1 cellular context compared by ENCODE assay signal in genomic region chr22:46967445-46968358, GRCh38.
TF ChIP-seq lines count a peak whose summit lies in the region.

No MANE protein-coding gene starts in this region.

TF ChIP-seq in GM23338, 12 proteins besides CTCF, POLR2A, EP300 and RAD21 (continued from another document):
- TF ChIP-seq, protein P1, sequence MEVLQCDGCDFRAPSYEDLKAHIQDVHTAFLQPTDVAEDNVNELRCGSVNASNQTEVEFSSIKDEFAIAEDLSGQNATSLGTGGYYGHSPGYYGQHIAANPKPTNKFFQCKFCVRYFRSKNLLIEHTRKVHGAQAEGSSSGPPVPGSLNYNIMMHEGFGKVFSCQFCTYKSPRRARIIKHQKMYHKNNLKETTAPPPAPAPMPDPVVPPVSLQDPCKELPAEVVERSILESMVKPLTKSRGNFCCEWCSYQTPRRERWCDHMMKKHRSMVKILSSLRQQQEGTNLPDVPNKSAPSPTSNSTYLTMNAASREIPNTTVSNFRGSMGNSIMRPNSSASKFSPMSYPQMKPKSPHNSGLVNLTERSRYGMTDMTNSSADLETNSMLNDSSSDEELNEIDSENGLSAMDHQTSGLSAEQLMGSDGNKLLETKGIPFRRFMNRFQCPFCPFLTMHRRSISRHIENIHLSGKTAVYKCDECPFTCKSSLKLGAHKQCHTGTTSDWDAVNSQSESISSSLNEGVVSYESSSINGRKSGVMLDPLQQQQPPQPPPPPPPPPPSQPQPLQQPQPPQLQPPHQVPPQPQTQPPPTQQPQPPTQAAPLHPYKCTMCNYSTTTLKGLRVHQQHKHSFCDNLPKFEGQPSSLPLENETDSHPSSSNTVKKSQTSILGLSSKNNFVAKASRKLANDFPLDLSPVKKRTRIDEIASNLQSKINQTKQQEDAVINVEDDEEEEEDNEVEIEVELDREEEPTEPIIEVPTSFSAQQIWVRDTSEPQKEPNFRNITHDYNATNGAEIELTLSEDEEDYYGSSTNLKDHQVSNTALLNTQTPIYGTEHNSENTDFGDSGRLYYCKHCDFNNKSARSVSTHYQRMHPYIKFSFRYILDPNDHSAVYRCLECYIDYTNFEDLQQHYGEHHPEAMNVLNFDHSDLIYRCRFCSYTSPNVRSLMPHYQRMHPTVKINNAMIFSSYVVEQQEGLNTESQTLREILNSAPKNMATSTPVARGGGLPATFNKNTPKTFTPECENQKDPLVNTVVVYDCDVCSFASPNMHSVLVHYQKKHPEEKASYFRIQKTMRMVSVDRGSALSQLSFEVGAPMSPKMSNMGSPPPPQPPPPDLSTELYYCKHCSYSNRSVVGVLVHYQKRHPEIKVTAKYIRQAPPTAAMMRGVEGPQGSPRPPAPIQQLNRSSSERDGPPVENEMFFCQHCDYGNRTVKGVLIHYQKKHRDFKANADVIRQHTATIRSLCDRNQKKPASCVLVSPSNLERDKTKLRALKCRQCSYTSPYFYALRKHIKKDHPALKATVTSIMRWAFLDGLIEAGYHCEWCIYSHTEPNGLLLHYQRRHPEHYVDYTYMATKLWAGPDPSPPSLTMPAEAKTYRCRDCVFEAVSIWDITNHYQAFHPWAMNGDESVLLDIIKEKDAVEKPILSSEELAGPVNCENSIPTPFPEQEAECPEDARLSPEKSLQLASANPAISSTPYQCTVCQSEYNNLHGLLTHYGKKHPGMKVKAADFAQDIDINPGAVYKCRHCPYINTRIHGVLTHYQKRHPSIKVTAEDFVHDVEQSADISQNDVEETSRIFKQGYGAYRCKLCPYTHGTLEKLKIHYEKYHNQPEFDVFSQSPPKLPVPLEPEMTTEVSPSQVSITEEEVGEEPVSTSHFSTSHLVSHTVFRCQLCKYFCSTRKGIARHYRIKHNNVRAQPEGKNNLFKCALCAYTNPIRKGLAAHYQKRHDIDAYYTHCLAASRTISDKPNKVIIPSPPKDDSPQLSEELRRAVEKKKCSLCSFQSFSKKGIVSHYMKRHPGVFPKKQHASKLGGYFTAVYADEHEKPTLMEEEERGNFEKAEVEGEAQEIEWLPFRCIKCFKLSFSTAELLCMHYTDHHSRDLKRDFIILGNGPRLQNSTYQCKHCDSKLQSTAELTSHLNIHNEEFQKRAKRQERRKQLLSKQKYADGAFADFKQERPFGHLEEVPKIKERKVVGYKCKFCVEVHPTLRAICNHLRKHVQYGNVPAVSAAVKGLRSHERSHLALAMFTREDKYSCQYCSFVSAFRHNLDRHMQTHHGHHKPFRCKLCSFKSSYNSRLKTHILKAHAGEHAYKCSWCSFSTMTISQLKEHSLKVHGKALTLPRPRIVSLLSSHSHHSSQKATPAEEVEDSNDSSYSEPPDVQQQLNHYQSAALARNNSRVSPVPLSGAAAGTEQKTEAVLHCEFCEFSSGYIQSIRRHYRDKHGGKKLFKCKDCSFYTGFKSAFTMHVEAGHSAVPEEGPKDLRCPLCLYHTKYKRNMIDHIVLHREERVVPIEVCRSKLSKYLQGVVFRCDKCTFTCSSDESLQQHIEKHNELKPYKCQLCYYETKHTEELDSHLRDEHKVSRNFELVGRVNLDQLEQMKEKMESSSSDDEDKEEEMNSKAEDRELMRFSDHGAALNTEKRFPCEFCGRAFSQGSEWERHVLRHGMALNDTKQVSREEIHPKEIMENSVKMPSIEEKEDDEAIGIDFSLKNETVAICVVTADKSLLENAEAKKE (CRISPR knock-in tag; IDR thresholded peaks at IDR 0.05) = no peak
- TF ChIP-seq EZH2 (IDR thresholded peaks at IDR 0.05; ENCODE audit: low read depth, unreplicated experiment) = no peak
TF ChIP-seq in GM23338: peak in this region for 0.
